In genomic region chr2:7502306-7502705, GRCh38 we compare ENCODE assay signal across 34 cellular contexts.
"Had no signal": no experiment of that assay in that cellular context is flagged by ENCODE, and none has a peak within 500 bp of the region (broad histone marks: within the 10 kb centered on the region; RNA-seq: fewer than 3 reads in every experiment).

No MANE protein-coding gene starts in this region.

- H3K36me3 ChIP-seq: adrenal gland, brain microvascular endothelial cell, breast epithelium, WERI-Rb-1 had no signal

- H3K9me3 Mint-ChIP-seq: activated CD4-positive, alpha-beta T cell treated with anti-CD3 and anti-CD28 coated beads, Interleukin-2, amount 10 ng/mL, durations not matched to agents 7 days and 5 days; activated naive CD4-positive, alpha-beta T cell treated with anti-CD3 and anti-CD28 coated beads, Interleukin-2, amount 10 ng/mL, durations not matched to agents 7 days and 5 days; activated naive CD4-positive, alpha-beta T cell treated with anti-CD3 and anti-CD28 coated beads, Interleukin-2, amount 50 U/mL, for 24 hours; activated T-cell treated with anti-CD3 and anti-CD28 coated beads, Interleukin-2, amount 50 U/mL, for 24 hours; T-helper 1 cell treated with Interleukin-12 subunit alpha and Interleukin-12 subunit beta and Interleukin-4 antibody, amounts not matched to agents 30 μg/mL and 1 μg/mL, for 36 hours; WTC11 had no signal

- H3K27me3 ChIP-seq: adrenal gland, body of pancreas, brain microvascular endothelial cell, breast epithelium had no signal

- H3K27ac Mint-ChIP-seq: activated CD4-positive, alpha-beta memory T cell treated with anti-CD3 and anti-CD28 coated beads, Interleukin-2, amount 10 ng/mL, durations not matched to agents 7 days and 5 days; activated CD4-positive, alpha-beta T cell treated with anti-CD3 and anti-CD28 coated beads for 36 hours; activated CD4-positive, alpha-beta T cell treated with anti-CD3 and anti-CD28 coated beads, Interleukin-2, amount 10 ng/mL, durations not matched to agents 7 days and 5 days; activated CD8-positive, alpha-beta memory T cell treated with anti-CD3 and anti-CD28 coated beads, Interleukin-2, amount 10 ng/mL, durations not matched to agents 7 days and 5 days; activated CD8-positive, alpha-beta T cell treated with anti-CD3 and anti-CD28 coated beads, Interleukin-2, amount 10 ng/mL, durations not matched to agents 7 days and 5 days; activated naive CD4-positive, alpha-beta T cell treated with anti-CD3 and anti-CD28 coated beads, Interleukin-2, amount 10 ng/mL, durations not matched to agents 7 days and 5 days; activated naive CD4-positive, alpha-beta T cell treated with anti-CD3 and anti-CD28 coated beads, Interleukin-2, amount 50 U/mL, for 24 hours; activated naive CD8-positive, alpha-beta T cell treated with anti-CD3 and anti-CD28 coated beads for 36 hours; activated T-cell treated with anti-CD3 and anti-CD28 coated beads, Interleukin-2, amount 50 U/mL, for 24 hours; activated T-helper 2 cell treated with anti-CD3 and anti-CD28 coated beads, Interferon-gamma antibody, Interleukin-2, Interleukin-4, amounts not matched to agents 10 μg/mL and 5 μg/mL and 100 μg/mL, durations not matched to agents 14 hours and 24 hours and 36 hours; T-helper 1 cell treated with Interleukin-12 subunit alpha and Interleukin-12 subunit beta and Interleukin-4 antibody, amounts not matched to agents 30 μg/mL and 1 μg/mL, for 36 hours; T-helper 2 cell treated with Interferon-gamma antibody and Interleukin-4, amounts not matched to agents 5 μg/mL and 100 μg/mL, for 36 hours; WTC11 had no signal

- H3K9me3 ChIP-seq: adrenal gland, body of pancreas, breast epithelium had no signal

- H3K27ac ChIP-seq: adrenal gland, body of pancreas, brain microvascular endothelial cell, breast epithelium, WERI-Rb-1 had no signal

- DNase-seq: activated CD4-positive, alpha-beta memory T cell treated with anti-CD3 and anti-CD28 coated beads, Interleukin-2, amount 10 ng/mL, durations not matched to agents 7 days and 5 days; activated CD4-positive, alpha-beta T cell treated with anti-CD3 and anti-CD28 coated beads for 1 hour; activated CD4-positive, alpha-beta T cell treated with anti-CD3 and anti-CD28 coated beads for 36 hours; activated CD4-positive, alpha-beta T cell treated with anti-CD3 and anti-CD28 coated beads for 48 hours; activated CD4-positive, alpha-beta T cell treated with anti-CD3 and anti-CD28 coated beads, Interleukin-2, amount 10 ng/mL, durations not matched to agents 7 days and 5 days; activated CD4-positive, alpha-beta T cell treated with anti-CD3 and anti-CD28 coated beads, Interleukin-2, amount 50 U/mL, for 48 hours; activated CD4-positive, CD25-positive, alpha-beta regulatory T cell; activated CD8-positive, alpha-beta memory T cell treated with anti-CD3 and anti-CD28 coated beads for 24 hours; activated CD8-positive, alpha-beta memory T cell treated with anti-CD3 and anti-CD28 coated beads, Interleukin-2, amount 10 ng/mL, durations not matched to agents 7 days and 5 days; activated CD8-positive, alpha-beta memory T cell treated with anti-CD3 and anti-CD28 coated beads, Interleukin-2, amount 50 U/mL, for 48 hours; activated CD8-positive, alpha-beta T cell treated with anti-CD3 and anti-CD28 coated beads, Interleukin-2, amount 10 ng/mL, durations not matched to agents 7 days and 5 days; activated effector memory CD4-positive, alpha-beta T cell treated with Interleukin-2 at 50 U/mL for 16 hours; activated gamma-delta T cell; activated naive CD4-positive, alpha-beta T cell treated with anti-CD3 and anti-CD28 coated beads, Interleukin-2, amount 10 ng/mL, durations not matched to agents 7 days and 5 days; activated naive CD4-positive, alpha-beta T cell treated with Interleukin-2 at 50 U/mL for 16 hours; activated naive CD8-positive, alpha-beta T cell treated with anti-CD3 and anti-CD28 coated beads for 36 hours; activated T-cell treated with anti-CD3 and anti-CD28 coated beads, Interleukin-2, amount 50 U/mL, for 24 hours; activated T-cell treated with anti-CD3 and anti-CD28 coated beads, Interleukin-2, amount 50 U/mL, for 48 hours; adrenal gland; amniotic stem cell; aorta; body of pancreas; brain microvascular endothelial cell; central memory CD4-positive, alpha-beta T cell; T-helper 2 cell; T-helper 9 cell; WERI-Rb-1 had no signal

- H3K4me3 ChIP-seq: adrenal gland, body of pancreas, breast epithelium had no signal

- ATAC-seq: activated CD4-positive, alpha-beta T cell treated with anti-CD3 and anti-CD28 coated beads for 36 hours; activated CD4-positive, CD25-positive, alpha-beta regulatory T cell treated with anti-CD3 and anti-CD28 coated beads, Interleukin-2, amount 50 U/mL, for 24 hours; activated CD8-positive, alpha-beta memory T cell treated with anti-CD3 and anti-CD28 coated beads, Interleukin-2, amount 10 ng/mL, durations not matched to agents 7 days and 5 days; activated CD8-positive, alpha-beta T cell treated with anti-CD3 and anti-CD28 coated beads, Interleukin-2, amount 10 ng/mL, durations not matched to agents 7 days and 5 days; body of pancreas; WTC11 had no signal

- H3K36me3 Mint-ChIP-seq: activated naive CD4-positive, alpha-beta T cell treated with anti-CD3 and anti-CD28 coated beads, Interleukin-2, amount 50 U/mL, for 24 hours; WTC11 had no signal

- H3K4me1 ChIP-seq: adrenal gland, body of pancreas, breast epithelium had no signal
